Comparison of ENCODE assay signal across 26 cellular contexts in the genomic region with DNA sequence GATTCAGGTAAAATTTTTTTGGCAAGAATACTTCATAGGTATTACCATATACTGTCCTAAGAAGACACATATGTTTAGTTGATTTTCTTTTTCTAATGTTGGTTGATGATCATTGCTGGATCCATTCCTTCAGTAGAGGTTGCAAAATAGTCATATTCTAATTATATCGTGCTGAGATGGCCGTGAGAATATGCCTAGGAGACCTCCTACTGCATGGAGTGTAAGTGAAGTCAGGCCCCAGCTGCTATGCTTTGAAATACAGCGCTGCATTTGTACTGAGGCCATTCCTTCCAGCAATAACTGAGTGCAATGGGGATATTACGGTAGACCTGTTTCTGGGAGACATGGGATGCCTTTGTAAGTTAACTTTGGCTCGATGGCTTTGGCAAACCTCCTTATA. TPM values are rescaled to one million over a fixed set of nuclear protein-coding genes. Genes with fewer than 3 reads are reported as not detected.
"Had no signal": no experiment of that assay in that cellular context is flagged by ENCODE, and none has a peak within 500 bp of the region (broad histone marks: within the 10 kb centered on the region; RNA-seq: fewer than 3 reads in every experiment).

No MANE protein-coding gene starts in this region.

- ATAC-seq: left cardiac atrium; left lobe of liver; naive thymus-derived CD4-positive, alpha-beta T cell; natural killer cell treated with Interleukin-12 subunit alpha and Interleukin-12 subunit beta and Interleukin-15 and Interleukin-18, amount 100 ng/mL, for 72 hours; pancreas; right cardiac atrium; sciatic nerve; stimulated activated effector memory CD8-positive, alpha-beta T cell treated with anti-CD3 and anti-CD28 coated beads, Interleukin-12 subunit alpha, Interleukin-12 subunit beta, amount 100 ng/mL, for 72 hours had no signal

- H3K27me3 ChIP-seq: pancreas, spleen, suprapubic skin, tibial artery, uterus had no signal

- H3K27ac ChIP-seq: pancreas, prostate gland, spleen, suprapubic skin, thoracic aorta, tibial artery, uterus had no signal

- DNase-seq: hippocampal formation; kidney glomerular epithelial cell; left cardiac atrium; mesendoderm; naive thymus-derived CD4-positive, alpha-beta T cell; nucleus accumbens; pancreas; posterior cingulate gyrus; retina; right cardiac atrium; small intestine; spleen; stimulated activated CD4-positive, alpha-beta T cell treated with anti-CD3 and anti-CD28 coated beads, Interleukin-4, amount 100 ng/mL, for 24 hours; stimulated activated naive CD4-positive, alpha-beta T cell; tibial artery; uterus had no signal

- H3K9me3 ChIP-seq: pancreas, prostate gland, spleen, suprapubic skin, thoracic aorta, tibial artery, uterus had no signal

- FAIRE-seq: keratinocyte, pancreas, small intestine had no signal

- H3K4me3 ChIP-seq: lung, pancreas, prostate gland, spleen, suprapubic skin, thoracic aorta, tibial artery, uterus had no signal

- H3K4me1 ChIP-seq: pancreas, prostate gland, suprapubic skin, tibial artery, uterus had no signal

- H3K36me3 ChIP-seq: pancreas, prostate gland, spleen, suprapubic skin, thoracic aorta, tibial artery, uterus had no signal

RNA-seq across cellular contexts. Expression of a gene that starts 6.7 kb away (rescaled TPM):
- polyA plus RNA-seq: neural cell had no signal
